In the genomic region with DNA sequence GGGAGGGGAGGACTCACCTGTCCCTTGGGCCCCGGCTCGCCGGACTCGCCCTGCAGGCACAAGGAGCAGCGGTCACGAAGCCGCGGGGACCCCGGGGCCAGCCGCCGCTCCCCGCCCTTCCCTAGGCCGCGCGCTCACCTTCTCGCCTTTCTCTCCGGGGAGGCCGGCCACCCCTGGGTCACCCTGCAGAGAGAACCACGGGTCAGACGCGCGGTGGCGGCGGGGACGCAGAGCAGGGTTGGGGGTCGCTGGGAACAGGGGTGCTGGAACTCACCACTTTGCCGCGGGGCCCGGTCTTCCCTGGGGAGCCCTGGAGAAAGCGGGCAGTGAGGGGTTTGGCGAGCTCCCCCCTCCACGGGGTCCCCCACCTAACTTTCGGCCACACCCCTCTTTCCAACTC, we compare ENCODE assay signal across 22 cellular contexts. TPM values are rescaled to one million over a fixed set of nuclear protein-coding genes. Genes with fewer than 3 reads are reported as not detected.
"Had no signal": no experiment of that assay in that cellular context is flagged by ENCODE, and none has a peak within 500 bp of the region (broad histone marks: within the 10 kb centered on the region; RNA-seq: fewer than 3 reads in every experiment).

No MANE protein-coding gene starts in this region.

- H3K4me3 ChIP-seq: K562, Peyer's patch had no signal

- H3K4me3 Mint-ChIP-seq: activated CD8-positive, alpha-beta T cell treated with anti-CD3 and anti-CD28 coated beads for 36 hours; activated naive CD4-positive, alpha-beta T cell treated with anti-CD3 and anti-CD28 coated beads for 36 hours; activated naive CD8-positive, alpha-beta T cell; activated T-cell treated with anti-CD3 and anti-CD28 coated beads, Interleukin-2, amount 50 U/mL, for 24 hours; activated T-helper 1 cell treated with anti-CD3 and anti-CD28 coated beads, Interleukin-12 subunit alpha, Interleukin-12 subunit beta, Interleukin-2, Interleukin-4 antibody, amounts not matched to agents 30 ng/mL and 10 ng/mL and 1 ng/mL, durations not matched to agents 14 hours and 24 hours and 36 hours; brain; central memory CD8-positive, alpha-beta T cell; T-helper 17 cell had no signal

- H3K4me1 Mint-ChIP-seq: brain; central memory CD8-positive, alpha-beta T cell had no signal

- H3K27me3 Mint-ChIP-seq: activated CD8-positive, alpha-beta T cell treated with anti-CD3 and anti-CD28 coated beads for 36 hours; activated naive CD8-positive, alpha-beta T cell; activated T-cell treated with anti-CD3 and anti-CD28 coated beads, Interleukin-2, amount 50 U/mL, for 24 hours; brain; central memory CD8-positive, alpha-beta T cell had no signal

- FAIRE-seq: astrocyte, K562, TTC549 had no signal

- H3K36me3 Mint-ChIP-seq: activated naive CD8-positive, alpha-beta T cell; brain had no signal

- H3K9me3 ChIP-seq: Peyer's patch had no signal

- H3K9me3 Mint-ChIP-seq: activated CD8-positive, alpha-beta T cell treated with anti-CD3 and anti-CD28 coated beads for 36 hours; activated naive CD4-positive, alpha-beta T cell treated with anti-CD3 and anti-CD28 coated beads for 36 hours; activated T-cell treated with anti-CD3 and anti-CD28 coated beads, Interleukin-2, amount 50 U/mL, for 24 hours; activated T-helper 1 cell treated with anti-CD3 and anti-CD28 coated beads, Interleukin-12 subunit alpha, Interleukin-12 subunit beta, Interleukin-2, Interleukin-4 antibody, amounts not matched to agents 30 ng/mL and 10 ng/mL and 1 ng/mL, durations not matched to agents 14 hours and 24 hours and 36 hours; brain; central memory CD8-positive, alpha-beta T cell had no signal

- H3K27ac ChIP-seq: Peyer's patch had no signal

- DNase-seq: activated CD4-positive, alpha-beta T cell treated with anti-CD3 and anti-CD28 coated beads for 4 hours; activated CD8-positive, alpha-beta T cell treated with anti-CD3 and anti-CD28 coated beads for 36 hours; activated effector memory CD4-positive, alpha-beta T cell treated with anti-CD3 and anti-CD28 coated beads, Interleukin-2, amount 50 U/mL, for 16 hours; activated naive CD4-positive, alpha-beta T cell treated with anti-CD3 and anti-CD28 coated beads for 36 hours; activated T-cell treated with anti-CD3 and anti-CD28 coated beads, Interleukin-2, amount 50 U/mL, for 24 hours; amygdala; Karpas-422; NCI-H1105 treated with DMSO at 0.1 percent for 48 hours; NCI-H510A treated with DMSO at 0.1 percent for 48 hours; Peyer's patch; SHP77 treated with DMSO at 0.1 percent for 48 hours; T-helper 17 cell; T1000 had no signal

- H3K27ac Mint-ChIP-seq: activated CD8-positive, alpha-beta T cell treated with anti-CD3 and anti-CD28 coated beads for 36 hours; activated naive CD4-positive, alpha-beta T cell treated with anti-CD3 and anti-CD28 coated beads for 36 hours; activated naive CD8-positive, alpha-beta T cell; activated T-cell treated with anti-CD3 and anti-CD28 coated beads, Interleukin-2, amount 50 U/mL, for 24 hours; activated T-helper 1 cell treated with anti-CD3 and anti-CD28 coated beads, Interleukin-12 subunit alpha, Interleukin-12 subunit beta, Interleukin-2, Interleukin-4 antibody, amounts not matched to agents 30 ng/mL and 10 ng/mL and 1 ng/mL, durations not matched to agents 14 hours and 24 hours and 36 hours; brain; T-helper 17 cell had no signal

- H3K36me3 ChIP-seq: Peyer's patch had no signal

- H3K27me3 ChIP-seq: Peyer's patch had no signal

- H3K4me1 ChIP-seq: Peyer's patch had no signal

- ATAC-seq: activated CD4-positive, CD25-positive, alpha-beta regulatory T cell treated with anti-CD3 and anti-CD28 coated beads, Interleukin-2, amount 50 U/mL, for 24 hours; activated CD8-positive, alpha-beta T cell treated with anti-CD3 and anti-CD28 coated beads for 36 hours; K562; T-helper 17 cell had no signal

RNA-seq across cellular contexts. Expression of a gene that starts 56.1 kb away (rescaled TPM):
- total RNA-seq: activated CD8-positive, alpha-beta T cell treated with anti-CD3 and anti-CD28 coated beads for 36 hours; activated naive CD4-positive, alpha-beta T cell treated with anti-CD3 and anti-CD28 coated beads for 36 hours; activated T-helper 1 cell treated with anti-CD3 and anti-CD28 coated beads, Interleukin-12 subunit alpha, Interleukin-12 subunit beta, Interleukin-2, Interleukin-4 antibody, amounts not matched to agents 30 ng/mL and 10 ng/mL and 1 ng/mL, durations not matched to agents 14 hours and 24 hours and 36 hours; astrocyte; K562; Peyer's patch; SK-MEL-5; T-helper 17 cell had no signal
- polyA plus RNA-seq: K562 had no signal
